ENCODE assay signal across 8 cellular contexts in genomic region chr2:212538156-212539144, GRCh38. TPM values are rescaled to one million over a fixed set of nuclear protein-coding genes. Genes with fewer than 3 reads are reported as not detected.
DNase-seq lines count a peak whose midpoint lies in the region; ATAC-seq and TF ChIP-seq lines count a peak whose summit lies in the region.

Gene ERBB4 (minus strand): TSS chr2:212538802. CDS start chr2:212538530, 272 bp downstream.

- peak within 1 kb of the TSS; percentile 37 to 71 (median 66) for H3K4me3 ChIP-seq in heart right ventricle

- CTCF ChIA-PET in activated naive CD4-positive, alpha-beta T cell treated with anti-CD3 and anti-CD28 coated beads for 36 hours (lab: Charles Lee): no interaction called here
- CTCF ChIA-PET in activated CD8-positive, alpha-beta T cell treated with anti-CD3 and anti-CD28 coated beads for 36 hours (lab: Charles Lee): interaction anchor here (0.7 kb wide), 1 partner anchor 12 kb away, joined by 3 read pairs; no protein-coding TSS in a partner anchor

- DNase-seq in activated naive CD4-positive, alpha-beta T cell treated with anti-CD3 and anti-CD28 coated beads for 36 hours: no peak
- DNase-seq in activated naive CD4-positive, alpha-beta T cell treated with anti-CD3 and anti-CD28 coated beads, Interleukin-2, amount 50 U/mL, for 16 hours: no peak
- no peak for DNase-seq in activated CD8-positive, alpha-beta T cell treated with anti-CD3 and anti-CD28 coated beads for 36 hours
- peak; percentile 17 to 27 for DNase-seq in heart right ventricle
- peak; percentile 30 for DNase-seq in pons (ENCODE audit: low spot score)
- no peak for DNase-seq in SIG-M5 (lab: John Stamatoyannopoulos, UW)
- no peak for DNase-seq in activated naive CD4-positive, alpha-beta T cell (lab: John Stamatoyannopoulos, UW)
- no peak for DNase-seq in T-helper 1 cell

- POLR2A ChIA-PET in activated CD8-positive, alpha-beta T cell treated with anti-CD3 and anti-CD28 coated beads for 36 hours (lab: Charles Lee): no interaction called here

- H3K9me3 ChIP-seq in heart right ventricle: no peaks in the 10 kb centered on the region

- TF ChIP-seq CTCF in activated CD8-positive, alpha-beta T cell treated with anti-CD3 and anti-CD28 coated beads for 36 hours (IDR thresholded peaks at IDR 0.05): no peak
- no peak for TF ChIP-seq CTCF in heart right ventricle (IDR thresholded peaks at IDR 0.05)

- H3K4me3 Mint-ChIP-seq in activated naive CD4-positive, alpha-beta T cell treated with anti-CD3 and anti-CD28 coated beads for 36 hours: peak within 1 kb of the TSS; percentile 21
- H3K4me3 Mint-ChIP-seq in activated CD8-positive, alpha-beta T cell treated with anti-CD3 and anti-CD28 coated beads for 36 hours: peak within 1 kb of the TSS; percentile 18

- 0 to 1% methylated on average over 78 to 82 of the region's 82 CpGs for WGBS in heart right ventricle, 2 donors

- intact Hi-C loops in activated naive CD4-positive, alpha-beta T cell treated with anti-CD3 and anti-CD28 coated beads for 36 hours (cut with micrococcal nuclease): no loop called here
- intact Hi-C loops in activated CD8-positive, alpha-beta T cell treated with anti-CD3 and anti-CD28 coated beads for 36 hours (cut with micrococcal nuclease): no loop called here
- intact Hi-C loops in heart right ventricle (cut with DNase I): loop anchor here in 4 of 10 donors (2.0 to 10.0 kb wide), 6 partner anchors 194 to 654 kb away; no protein-coding TSS in a partner anchor

- H3K27me3 Mint-ChIP-seq in activated naive CD4-positive, alpha-beta T cell treated with anti-CD3 and anti-CD28 coated beads for 36 hours (ENCODE audit: low read depth): peaks cover 52% of the 10 kb centered on the region
- H3K27me3 Mint-ChIP-seq in activated CD8-positive, alpha-beta T cell treated with anti-CD3 and anti-CD28 coated beads for 36 hours: peaks cover 45% of the 10 kb centered on the region

- no peaks in the 10 kb centered on the region for H3K9me3 Mint-ChIP-seq in activated naive CD4-positive, alpha-beta T cell treated with anti-CD3 and anti-CD28 coated beads for 36 hours
- no peaks in the 10 kb centered on the region for H3K9me3 Mint-ChIP-seq in activated CD8-positive, alpha-beta T cell treated with anti-CD3 and anti-CD28 coated beads for 36 hours

- H3K4me1 ChIP-seq in heart right ventricle: peaks cover 0 to 38% (median 11%) of the 10 kb centered on the region in 9 donors

- no peak within 1 kb of the TSS for H3K27ac Mint-ChIP-seq in activated naive CD4-positive, alpha-beta T cell treated with anti-CD3 and anti-CD28 coated beads for 36 hours
- no peak within 1 kb of the TSS for H3K27ac Mint-ChIP-seq in activated CD8-positive, alpha-beta T cell treated with anti-CD3 and anti-CD28 coated beads for 36 hours

- ATAC-seq in activated CD8-positive, alpha-beta T cell treated with anti-CD3 and anti-CD28 coated beads for 36 hours: no peak
- peak; percentile 32 to 79 (median 52) for ATAC-seq in heart right ventricle

- H3K36me3 Mint-ChIP-seq in activated naive CD4-positive, alpha-beta T cell treated with anti-CD3 and anti-CD28 coated beads for 36 hours (ENCODE audit: low read depth): peaks cover 2% of the 10 kb centered on the region
- no peaks in the 10 kb centered on the region for H3K36me3 Mint-ChIP-seq in activated CD8-positive, alpha-beta T cell treated with anti-CD3 and anti-CD28 coated beads for 36 hours (ENCODE audit: low read depth)

- H3K36me3 ChIP-seq in heart right ventricle: no peaks in the 10 kb centered on the region

- peaks cover 0 to 71% (median 45%) of the 10 kb centered on the region in 7 donors for H3K27me3 ChIP-seq in heart right ventricle

- H3K27ac ChIP-seq in heart right ventricle: peak within 1 kb of the TSS; percentile 36 to 74 (median 60)

- H3K4me1 Mint-ChIP-seq in activated naive CD4-positive, alpha-beta T cell treated with anti-CD3 and anti-CD28 coated beads for 36 hours (ENCODE audit: low read depth): peaks cover 15% of the 10 kb centered on the region
- peaks cover 16% of the 10 kb centered on the region for H3K4me1 Mint-ChIP-seq in activated CD8-positive, alpha-beta T cell treated with anti-CD3 and anti-CD28 coated beads for 36 hours (ENCODE audit: low read depth)

RNA-seq across cellular contexts. Expression of gene ERBB4, which starts in this region (rescaled TPM):
- total RNA-seq in activated naive CD4-positive, alpha-beta T cell treated with anti-CD3 and anti-CD28 coated beads for 36 hours: not detected
- total RNA-seq in activated CD8-positive, alpha-beta T cell treated with anti-CD3 and anti-CD28 coated beads for 36 hours: not detected
- total RNA-seq in heart right ventricle: 10 to 100 TPM in 9 of 10 donors, 1 to 10 TPM in 1; 8.9 to 24.6 (median 17.0) TPM
- 1 to 10 TPM; 1.2 to 1.4 TPM for polyA plus RNA-seq in heart right ventricle

Comparison
In these comparisons a context has a peak if more than half of its experiments do, and no peak if none do; other contexts are left out.
1. RNA of gene ERBB4 (total RNA-seq): 8.9 to 24.6 TPM in heart right ventricle; not detected in activated naive CD4-positive, alpha-beta T cell treated with anti-CD3 and anti-CD28 coated beads for 36 hours and not detected in activated CD8-positive, alpha-beta T cell treated with anti-CD3 and anti-CD28 coated beads for 36 hours; every median in the first group is over 4 times any median in the second.
2. DNase-seq: peak in heart right ventricle (2 of 2) and pons (single experiment); none in activated naive CD4-positive, alpha-beta T cell treated with anti-CD3 and anti-CD28 coated beads for 36 hours (single experiment), activated naive CD4-positive, alpha-beta T cell treated with anti-CD3 and anti-CD28 coated beads, Interleukin-2, amount 50 U/mL, for 16 hours (single experiment), activated CD8-positive, alpha-beta T cell treated with anti-CD3 and anti-CD28 coated beads for 36 hours (single experiment), SIG-M5 (single experiment), activated naive CD4-positive, alpha-beta T cell (0 of 4) and T-helper 1 cell (0 of 5).